8 cellular contexts compared by ENCODE assay signal in the genomic region with DNA sequence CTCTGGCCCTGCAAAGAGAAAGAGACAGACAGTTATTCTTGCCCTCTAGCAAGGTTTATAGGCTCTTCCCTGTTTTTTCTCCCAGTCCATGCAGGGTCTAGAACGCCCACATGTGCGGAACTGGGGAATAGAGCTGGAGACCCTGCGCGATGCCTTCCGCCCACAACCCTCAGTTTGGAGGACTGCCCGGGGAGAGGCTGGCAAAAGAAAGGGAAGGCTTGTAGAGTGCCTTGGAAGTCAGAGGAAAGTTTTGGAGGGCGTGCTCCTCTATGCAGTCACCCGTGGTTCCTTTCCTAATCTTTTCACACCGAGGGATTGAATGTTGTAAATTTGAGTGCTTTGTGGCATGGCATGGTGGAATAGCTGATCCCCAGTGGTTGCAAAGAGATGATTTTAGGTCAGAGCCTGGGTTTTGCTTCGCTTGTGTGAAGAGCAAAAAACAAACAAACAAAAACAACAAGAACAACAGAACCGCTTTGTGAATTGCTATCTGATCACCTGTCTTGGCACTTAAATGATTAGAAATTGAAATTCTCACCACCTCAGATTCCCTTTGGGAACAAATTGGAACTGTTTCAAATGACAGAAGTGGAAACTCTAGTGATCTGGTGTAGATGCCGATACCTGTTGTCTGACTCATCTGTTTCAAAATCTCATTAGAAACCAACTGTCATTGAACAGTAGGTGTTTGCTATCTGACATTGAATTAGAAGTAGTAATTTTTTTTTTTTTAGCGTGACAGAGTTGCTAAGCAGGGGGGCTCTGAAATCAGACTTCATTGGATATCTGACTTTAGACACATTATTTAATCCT.
DNase-seq lines count a peak whose midpoint lies in the region; ATAC-seq and TF ChIP-seq lines count a peak whose summit lies in the region.

No MANE protein-coding gene starts in this region.

- H3K4me3 ChIP-seq in OCI-LY1 (ENCODE audit: low read depth, low read length, poor library complexity, severe bottlenecking): peak overlapping the region; percentile 75
- H3K4me3 ChIP-seq in endocrine pancreas (ENCODE audit: control insufficient read depth, insufficient read depth, low read length): peak overlapping the region; percentile 72
- peak overlapping the region; percentile 85 to 86 for H3K4me3 ChIP-seq in mucosa of rectum (ENCODE audit: low read length in 2 of 2)

- TF ChIP-seq CTCF in C4-2B (conservative IDR thresholded peaks at IDR 0.05) (no peak), OCI-LY1 (IDR thresholded peaks at IDR 0.05; ENCODE audit: low read length) (no peak)

- no peaks in the 10 kb centered on the region for H3K36me3 ChIP-seq in OCI-LY1 (ENCODE audit: insufficient read depth, low read length)
- no peaks in the 10 kb centered on the region for H3K36me3 ChIP-seq in endocrine pancreas (ENCODE audit: control insufficient read depth, insufficient read depth, low read length)
- H3K36me3 ChIP-seq in mucosa of rectum (ENCODE audit: control insufficient read depth in 2 of 2, insufficient read depth in 2 of 2, low read length in 2 of 2): peaks cover 0 to 2% of the 10 kb centered on the region in 2 donors

- H4K20me1 ChIP-seq in OCI-LY1 (ENCODE audit: insufficient read depth, low read length): no peaks in the 10 kb centered on the region

- no peak for TF ChIP-seq POLR2A in GM18505 (IDR thresholded peaks at IDR 0.05; ENCODE audit: borderline replicate concordance, extremely low read depth, insufficient read depth, insufficient read length)

- H3K4me2 ChIP-seq in OCI-LY1 (ENCODE audit: low read length): peak overlapping the region; percentile 89

- no peaks in the 10 kb centered on the region for H3K9me2 ChIP-seq in OCI-LY1 (ENCODE audit: low read depth, low read length)

- H3K79me2 ChIP-seq in OCI-LY1 (ENCODE audit: insufficient read depth, low read length): no peaks in the 10 kb centered on the region

- H3K27ac ChIP-seq in C4-2B (peak overlapping the region; percentile 84), OCI-LY1 (ENCODE audit: low read depth, low read length, poor library complexity, severe bottlenecking) (no peak overlapping the region), mucosa of rectum (ENCODE audit: low read depth in 2 of 2, low read length in 2 of 2) (peak overlapping the region; percentile 84 to 87)

- no peak for DNase-seq in SW 1271 (lab: John Stamatoyannopoulos, UW)

- ATAC-seq in GM21619 (IDR thresholded peaks at IDR 0.05; ENCODE audit: unreplicated experiment): peak; percentile 5
- no peak for ATAC-seq in GM21526 (IDR thresholded peaks at IDR 0.05; ENCODE audit: low FRiP score, unreplicated experiment)
- no peak for ATAC-seq in GM18505 (IDR thresholded peaks at IDR 0.05; ENCODE audit: unreplicated experiment)

- H3F3A ChIP-seq in OCI-LY1 (ENCODE audit: insufficient read depth, low read length): no peaks in the 10 kb centered on the region

- H3K27me3 ChIP-seq in OCI-LY1 (ENCODE audit: insufficient read depth, low read length): no peaks in the 10 kb centered on the region
- no peaks in the 10 kb centered on the region for H3K27me3 ChIP-seq in endocrine pancreas (ENCODE audit: control insufficient read depth, insufficient read depth, low read length)
- no peaks in the 10 kb centered on the region for H3K27me3 ChIP-seq in mucosa of rectum (ENCODE audit: control insufficient read depth in 2 of 2, insufficient read depth in 2 of 2, low read length in 2 of 2)

- no peak overlapping the region for H2AFZ ChIP-seq in OCI-LY1 (ENCODE audit: low read length)

- no peaks in the 10 kb centered on the region for H3K9me3 ChIP-seq in OCI-LY1 (ENCODE audit: low read length)
- H3K9me3 ChIP-seq in endocrine pancreas (ENCODE audit: control insufficient read depth, low read length): no peaks in the 10 kb centered on the region
- H3K9me3 ChIP-seq in mucosa of rectum (ENCODE audit: control insufficient read depth in 2 of 2, low read length in 2 of 2): no peaks in the 10 kb centered on the region

- H3K4me1 ChIP-seq in OCI-LY1 (ENCODE audit: insufficient read depth, low read length, severe bottlenecking): peaks cover 9% of the 10 kb centered on the region
- H3K4me1 ChIP-seq in endocrine pancreas (ENCODE audit: control insufficient read depth, insufficient read depth, low read length): peaks cover 8% of the 10 kb centered on the region
- peaks cover 9% of the 10 kb centered on the region in 2 donors for H3K4me1 ChIP-seq in mucosa of rectum (ENCODE audit: control insufficient read depth in 2 of 2, insufficient read depth in 2 of 2, low read length in 2 of 2)

- H3K9ac ChIP-seq in OCI-LY1 (ENCODE audit: low read length) (no peak overlapping the region), endocrine pancreas (ENCODE audit: control insufficient read depth, insufficient read depth, low read length) (peak overlapping the region; percentile 22), mucosa of rectum (ENCODE audit: low read depth in 1 of 2, low read length in 2 of 2) (peak overlapping the region; percentile 87 to 98)
